Comparison of ENCODE assay signal across 21 cellular contexts in genomic region chr6:38166411-38167240, GRCh38.
DNase-seq lines count a peak whose midpoint lies in the region; ATAC-seq and TF ChIP-seq lines count a peak whose summit lies in the region.
"Had no signal": no experiment of that assay in that cellular context is flagged by ENCODE, and none has a peak within 500 bp of the region (broad histone marks: within the 10 kb centered on the region; RNA-seq: fewer than 3 reads in every experiment).

No MANE protein-coding gene starts in this region.

- no peaks in the 10 kb centered on the region for H3K36me3 ChIP-seq in ovary
- no peaks in the 10 kb centered on the region for H3K36me3 ChIP-seq in CD4-positive, alpha-beta memory T cell (ENCODE audit: insufficient read depth, low read length)

- H3K4me3 Mint-ChIP-seq in H9: no peak overlapping the region
- H3K4me3 Mint-ChIP-seq in central memory CD8-positive, alpha-beta T cell: no peak overlapping the region
- H3K4me3 Mint-ChIP-seq in neural crest cell: peak overlapping the region; percentile 31
- H3K4me3 Mint-ChIP-seq in CD4-positive, alpha-beta memory T cell: no peak overlapping the region
- H3K4me3 Mint-ChIP-seq: CD4-positive, alpha-beta T cell had no signal

- TF ChIP-seq POLR2A in ovary (IDR thresholded peaks at IDR 0.05): no peak

- no peaks in the 10 kb centered on the region for H4K20me1 ChIP-seq in H9 (ENCODE audit: control insufficient read depth, insufficient read depth, insufficient read length)

- peak overlapping the region; percentile 12 for H3K18ac ChIP-seq in H9 (ENCODE audit: insufficient read length, low read depth, low read length)

- H3K27ac Mint-ChIP-seq in H9 (peak overlapping the region in 1 of 3 experiments; percentile 35; a peak in 3 of 7 replicates), neural crest cell (ENCODE audit: unreplicated experiment) (no peak overlapping the region)
- H3K27ac Mint-ChIP-seq in central memory CD8-positive, alpha-beta T cell (ENCODE audit: low read depth): peak overlapping the region; percentile 70
- H3K27ac Mint-ChIP-seq in CD4-positive, alpha-beta memory T cell: peak overlapping the region in 1 of 7 donors; percentile 68
- H3K27ac Mint-ChIP-seq: CD4-positive, alpha-beta T cell had no signal

- H3K4me1 Mint-ChIP-seq in H9 (peaks cover 28 to 47% of the 10 kb centered on the region in 2 experiments), neural crest cell (peaks cover 20% of the 10 kb centered on the region)
- peaks cover 4% of the 10 kb centered on the region for H3K4me1 Mint-ChIP-seq in central memory CD8-positive, alpha-beta T cell
- peaks cover 0 to 3% (median 1%) of the 10 kb centered on the region in 4 donors for H3K4me1 Mint-ChIP-seq in CD4-positive, alpha-beta memory T cell

- no peak for TF ChIP-seq EP300 in ovary (IDR thresholded peaks at IDR 0.05)

- intact Hi-C loops in ovary (cut with DNase I): no loop called here
- intact Hi-C loops in CD4-positive, alpha-beta memory T cell (cut with micrococcal nuclease): no loop called here

- H2BK12ac ChIP-seq in H9 (ENCODE audit: insufficient read length, low read depth, low read length): no peak overlapping the region

- no peaks in the 10 kb centered on the region for H3K23me2 ChIP-seq in H9 (ENCODE audit: insufficient read length, low read depth, low read length, poor library complexity, severe bottlenecking)

- POLR2A ChIA-PET in CD4-positive, alpha-beta memory T cell (lab: Charles Lee; ENCODE audit: partially characterized antibody): no interaction called here

- H2BK120ac ChIP-seq in H9 (ENCODE audit: low read depth, low read length, poor library complexity, severe bottlenecking): no peak overlapping the region

- no peak overlapping the region for H3K23ac ChIP-seq in H9 (ENCODE audit: insufficient read length, low read depth, low read length)

- no peak overlapping the region for H2BK5ac ChIP-seq in H9 (ENCODE audit: insufficient read length, low read length)

- H3K79me1 ChIP-seq in H9 (ENCODE audit: insufficient read depth, low read depth, low read length, poor library complexity, severe bottlenecking): no peaks in the 10 kb centered on the region

- H3K56ac ChIP-seq in H9 (ENCODE audit: insufficient read length, low read depth, low read length): no peak overlapping the region

- no peak overlapping the region for H3K27ac ChIP-seq in H9 (ENCODE audit: insufficient read length, low read depth, low read length)
- H3K27ac ChIP-seq in ovary: no peak overlapping the region
- no peak overlapping the region for H3K27ac ChIP-seq in CD4-positive, alpha-beta memory T cell (ENCODE audit: low read depth, low read length)
- H3K27ac ChIP-seq: A549; BLaER1 treated with 17β-estradiol and CSF1 and Interleukin-3, amounts not matched to agents 10 nM and 100 nM; KMS-11; PC-9 had no signal

- H2BK15ac ChIP-seq in H9 (ENCODE audit: low read depth, low read length): no peak overlapping the region

- H3K9ac ChIP-seq in H9 (ENCODE audit: extremely low read depth, insufficient read length, low read length): no peak overlapping the region
- H3K9ac ChIP-seq: BLaER1 treated with 17β-estradiol and CSF1 and Interleukin-3, amounts not matched to agents 10 nM and 100 nM; KMS-11 had no signal

- no peaks in the 10 kb centered on the region for H3K79me2 ChIP-seq in H9 (ENCODE audit: insufficient read depth, low read length)

- no peak overlapping the region for H3K4me3 ChIP-seq in ovary
- H3K4me3 ChIP-seq in CD4-positive, alpha-beta memory T cell (ENCODE audit: low read length in 2 of 2): no peak overlapping the region
- H3K4me3 ChIP-seq: A549; BLaER1 treated with 17β-estradiol and CSF1 and Interleukin-3, amounts not matched to agents 10 nM and 100 nM; PC-9 had no signal

- H3K9me3 ChIP-seq in H9 (ENCODE audit: control insufficient read depth, low read depth, low read length) (no peaks in the 10 kb centered on the region), ovary (no peaks in the 10 kb centered on the region)
- H3K9me3 ChIP-seq in CD4-positive, alpha-beta memory T cell (ENCODE audit: control insufficient read depth in 1 of 2, low read length in 2 of 2): no peaks in the 10 kb centered on the region
- H3K9me3 ChIP-seq: A549; BLaER1 treated with 17β-estradiol and CSF1 and Interleukin-3, amounts not matched to agents 10 nM and 100 nM had no signal

- H2AK5ac ChIP-seq in H9 (ENCODE audit: insufficient read length, low read length): no peak overlapping the region

- H3K27me3 Mint-ChIP-seq in H9 (ENCODE audit: low read depth) (no peaks in the 10 kb centered on the region; the same call in 1 of the 2 replicates), neural crest cell (ENCODE audit: low read depth) (no peaks in the 10 kb centered on the region)
- no peaks in the 10 kb centered on the region for H3K27me3 Mint-ChIP-seq in central memory CD8-positive, alpha-beta T cell
- no peaks in the 10 kb centered on the region for H3K27me3 Mint-ChIP-seq in CD4-positive, alpha-beta memory T cell
- H3K27me3 Mint-ChIP-seq: CD4-positive, alpha-beta T cell had no signal

- peak overlapping the region; percentile 26; the same call in 1 of the 2 replicates for H3K14ac ChIP-seq in H9 (ENCODE audit: insufficient read depth, low read length)

- H4K5ac ChIP-seq in H9 (ENCODE audit: insufficient read length, low read depth, low read length): no peak overlapping the region

- H2BK20ac ChIP-seq in H9 (ENCODE audit: low read depth, low read length, poor library complexity, severe bottlenecking): no peak overlapping the region

- no peak for ATAC-seq in central memory CD8-positive, alpha-beta T cell (replicated peaks; ENCODE audit: extremely low read depth, poor library complexity, severe bottlenecking)
- ATAC-seq: A549 had no signal

- H3T11ph ChIP-seq in H9 (ENCODE audit: low read length): no peak overlapping the region

- no peak overlapping the region for H3K4ac ChIP-seq in H9 (ENCODE audit: low read depth, low read length)

- H3K9me3 Mint-ChIP-seq in H9: no peaks in the 10 kb centered on the region
- no peaks in the 10 kb centered on the region for H3K9me3 Mint-ChIP-seq in central memory CD8-positive, alpha-beta T cell
- H3K9me3 Mint-ChIP-seq in neural crest cell: no peaks in the 10 kb centered on the region
- H3K9me3 Mint-ChIP-seq in CD4-positive, alpha-beta memory T cell: no peaks in the 10 kb centered on the region
- H3K9me3 Mint-ChIP-seq: CD4-positive, alpha-beta T cell had no signal

- WGBS in H9 (ENCODE audit: extremely low coverage, insufficient read length, low lambda C conversion rate): no CpG with 5 or more reads among the region's 32 CpGs
- 59 to 70% (median 62%) methylated on average over 23 to 32 of the region's 32 CpGs for WGBS in ovary, 3 donors

- no peak overlapping the region for H2AFZ ChIP-seq in H9 (ENCODE audit: low read length)
- H2AFZ ChIP-seq: PC-9 had no signal

- H4K91ac ChIP-seq in H9 (ENCODE audit: insufficient read length, low read depth, low read length): no peak overlapping the region

- no peaks in the 10 kb centered on the region; the same call in 1 of the 2 replicates for H3K4me1 ChIP-seq in H9 (ENCODE audit: insufficient read depth, low read length)
- H3K4me1 ChIP-seq in ovary (ENCODE audit: insufficient read depth): no peaks in the 10 kb centered on the region
- H3K4me1 ChIP-seq in CD4-positive, alpha-beta memory T cell (ENCODE audit: insufficient read depth, low read length): no peaks in the 10 kb centered on the region
- H3K4me1 ChIP-seq: A549 had no signal

- CTCF ChIA-PET in CD4-positive, alpha-beta memory T cell (lab: Charles Lee; ENCODE audit: partially characterized antibody): no interaction called here

- H3K4me2 ChIP-seq in H9 (ENCODE audit: insufficient read depth, insufficient read length, low read length): no peak overlapping the region
- H3K4me2 ChIP-seq: A549, KMS-11, PC-9 had no signal

- DNase-seq in 8988T (peak; percentile 9), H9 (no peak), neural crest cell (ENCODE audit: low read depth, low spot score) (no peak), ovary (no peak), KG1 (lab: John Stamatoyannopoulos, UW) (no peak)
- no peak for DNase-seq in central memory CD8-positive, alpha-beta T cell (ENCODE audit: low spot score in 2 of 2)
- no peak for DNase-seq in CD4-positive, alpha-beta memory T cell
- DNase-seq: AML-193; CD4-positive, alpha-beta T cell; COR-L47; GF-D8; IMR-90; MM.1S; NCI-H2029; NCI-H446 treated with DMSO at 0.1 percent for 48 hours; NCI-H526; PC-9; Right ventricle myocardium superior had no signal

- H3K27me3 ChIP-seq in H9 (ENCODE audit: insufficient read depth, low read length) (no peaks in the 10 kb centered on the region), ovary (no peaks in the 10 kb centered on the region)
- no peaks in the 10 kb centered on the region for H3K27me3 ChIP-seq in CD4-positive, alpha-beta memory T cell (ENCODE audit: insufficient read depth, low read length)
- H3K27me3 ChIP-seq: BLaER1 treated with 17β-estradiol and CSF1 and Interleukin-3, amounts not matched to agents 10 nM and 100 nM had no signal

- no peak for TF ChIP-seq CTCF in H9 (conservative IDR thresholded peaks at IDR 0.05)
- no peak for TF ChIP-seq CTCF in neural crest cell (conservative IDR thresholded peaks at IDR 0.05)
- TF ChIP-seq CTCF in ovary (IDR thresholded peaks at IDR 0.05): no peak

- H4K8ac ChIP-seq in H9 (replicated peaks; ENCODE audit: insufficient read length, low read depth, low read length): no peak overlapping the region

- H3K36me3 Mint-ChIP-seq in H9 (ENCODE audit: insufficient read depth in 1 of 3, low read depth in 3 of 3): peaks cover 0 to 2% (median under 1%) of the 10 kb centered on the region in 3 experiments; a peak in 3 of 7 replicates
- H3K36me3 Mint-ChIP-seq in central memory CD8-positive, alpha-beta T cell (ENCODE audit: insufficient read depth): peaks cover 22% of the 10 kb centered on the region
- no peaks in the 10 kb centered on the region for H3K36me3 Mint-ChIP-seq in neural crest cell (ENCODE audit: low read depth)
- peaks cover 0 to 1% of the 10 kb centered on the region in 2 donors for H3K36me3 Mint-ChIP-seq in CD4-positive, alpha-beta memory T cell
